17 cellular contexts compared by ENCODE assay signal in genomic region chr6:138492113-138492512, GRCh38. TPM values are rescaled to one million over a fixed set of nuclear protein-coding genes. Genes with fewer than 3 reads are reported as not detected.
A peak's percentile ranks its signal among the peaks of the same experiment; 100 is the strongest.
DNase-seq lines count a peak whose midpoint lies in the region; ATAC-seq and TF ChIP-seq lines count a peak whose summit lies in the region.
"Had no signal": no experiment of that assay in that cellular context is flagged by ENCODE, and none has a peak within 500 bp of the region (broad histone marks: within the 10 kb centered on the region; RNA-seq: fewer than 3 reads in every experiment).

No MANE protein-coding gene starts in this region.

- DNase-seq in NCI-H510A treated with DMSO at 0.1 percent for 48 hours (lab: John Stamatoyannopoulos, UW) (peak; percentile 21), NCI-H510A (lab: John Stamatoyannopoulos, UW) (no peak), NCI-H345 (lab: John Stamatoyannopoulos, UW) (peak; percentile 63), endothelial cell (ENCODE audit: low spot score) (no peak), trophoblast cell (no peak), NCI-H1105 (lab: John Stamatoyannopoulos, UW) (no peak)
- DNase-seq: activated CD4-positive, alpha-beta T cell treated with anti-CD3 and anti-CD28 coated beads, Interleukin-2, amount 50 U/mL, for 48 hours; activated T-cell treated with anti-CD3 and anti-CD28 coated beads, Interleukin-2, amount 50 U/mL, for 48 hours; C1 segment of cervical spinal cord; hypothalamus; SHP77 treated with DMSO at 0.1 percent for 48 hours; stimulated activated naive CD8-positive, alpha-beta T cell treated with anti-CD3 and anti-CD28 coated beads, Interleukin-15, Interleukin-2, amounts not matched to agents 100 U/mL and 50 U/mL, for 24 hours; T-helper 1 cell had no signal

- no peak overlapping the region for H3K27ac ChIP-seq in trophoblast cell (ENCODE audit: low read depth, low read length)

- H3K4me1 ChIP-seq in trophoblast cell (ENCODE audit: control insufficient read depth in 1 of 2, insufficient read depth in 2 of 2, low read length in 2 of 2): peaks cover 0 to 2% of the 10 kb centered on the region in 2 experiments

- H3K27me3 Mint-ChIP-seq in endothelial cell (ENCODE audit: unreplicated experiment): peaks cover 6% of the 10 kb centered on the region
- peaks cover 5% of the 10 kb centered on the region for H3K27me3 Mint-ChIP-seq in activated T-helper 17 cell treated with anti-CD3 and anti-CD28 coated beads, Interleukin-2, amount 50 U/mL, for 72 hours

- no CpG with 5 or more reads among the region's 4 CpGs for WGBS in trophoblast cell (ENCODE audit: extremely low coverage, insufficient coverage, insufficient read length)

- no peak overlapping the region for H3K14ac ChIP-seq in trophoblast cell (ENCODE audit: low read length)

- ATAC-seq in GM21390 (IDR thresholded peaks at IDR 0.05; ENCODE audit: unreplicated experiment): no peak
- ATAC-seq in activated T-helper 17 cell treated with anti-CD3 and anti-CD28 coated beads, Interleukin-2, amount 50 U/mL, for 72 hours (replicated peaks): no peak
- ATAC-seq: sciatic nerve; stimulated activated naive CD8-positive, alpha-beta T cell treated with anti-CD3 and anti-CD28 coated beads, Interleukin-15, Interleukin-2, amounts not matched to agents 100 U/mL and 50 U/mL, for 24 hours had no signal

- H3K4me3 ChIP-seq in trophoblast cell (ENCODE audit: low read depth, low read length): no peak overlapping the region

- no peak overlapping the region for H2AFZ ChIP-seq in trophoblast cell (ENCODE audit: insufficient read depth, low read length, poor library complexity)

- no peaks in the 10 kb centered on the region for H3K79me2 ChIP-seq in trophoblast cell (ENCODE audit: control insufficient read depth, insufficient read depth, low read length, poor library complexity)

- H3K18ac ChIP-seq in trophoblast cell (ENCODE audit: low read length): no peak overlapping the region

- H3K79me1 ChIP-seq in trophoblast cell (ENCODE audit: low read length): peaks cover 2% of the 10 kb centered on the region

- H3K4ac ChIP-seq in trophoblast cell (ENCODE audit: low read depth, low read length): peak overlapping the region; percentile 82

- H2BK12ac ChIP-seq in trophoblast cell (ENCODE audit: low read length): no peak overlapping the region

- no peak overlapping the region for H2AK5ac ChIP-seq in trophoblast cell (ENCODE audit: low read length)

- no peaks in the 10 kb centered on the region for H3K27me3 ChIP-seq in trophoblast cell (ENCODE audit: insufficient read depth, low read length)

- H2BK120ac ChIP-seq in trophoblast cell (ENCODE audit: insufficient read depth, low read length, poor library complexity): peak overlapping the region; percentile 24

- H3K36me3 ChIP-seq in trophoblast cell (ENCODE audit: control insufficient read depth in 1 of 2, insufficient read depth in 2 of 2, low read length in 2 of 2): peaks cover 2 to 5% of the 10 kb centered on the region in 2 experiments

- H3K27ac Mint-ChIP-seq in endothelial cell (ENCODE audit: unreplicated experiment): peak overlapping the region; percentile 37
- no peak overlapping the region for H3K27ac Mint-ChIP-seq in activated T-helper 17 cell treated with anti-CD3 and anti-CD28 coated beads, Interleukin-2, amount 50 U/mL, for 72 hours
- H3K27ac Mint-ChIP-seq: activated naive CD4-positive, alpha-beta T cell treated with anti-CD3 and anti-CD28 coated beads, Interleukin-2, amount 50 U/mL, for 24 hours had no signal

- H3K23ac ChIP-seq in trophoblast cell (ENCODE audit: low read length): peak overlapping the region; percentile 87

- no peak for TF ChIP-seq CTCF in endothelial cell (IDR thresholded peaks at IDR 0.05; ENCODE audit: unreplicated experiment)

- H4K91ac ChIP-seq in trophoblast cell (ENCODE audit: low read depth, low read length): no peak overlapping the region

- no peak overlapping the region for H4K8ac ChIP-seq in trophoblast cell (ENCODE audit: low read depth, low read length)

- H4K12ac ChIP-seq in trophoblast cell (ENCODE audit: low read depth, low read length): no peak overlapping the region

- no peaks in the 10 kb centered on the region for H3K9me3 ChIP-seq in trophoblast cell (ENCODE audit: insufficient read depth, low read depth, low read length)

- H3K4me1 Mint-ChIP-seq in endothelial cell (ENCODE audit: unreplicated experiment): peaks cover 31% of the 10 kb centered on the region
- no peaks in the 10 kb centered on the region for H3K4me1 Mint-ChIP-seq in activated T-helper 17 cell treated with anti-CD3 and anti-CD28 coated beads, Interleukin-2, amount 50 U/mL, for 72 hours
- H3K4me1 Mint-ChIP-seq: activated naive CD4-positive, alpha-beta T cell treated with anti-CD3 and anti-CD28 coated beads, Interleukin-2, amount 50 U/mL, for 24 hours had no signal

- H2BK5ac ChIP-seq in trophoblast cell (ENCODE audit: low read depth, low read length, poor library complexity): peak overlapping the region; percentile 56

- H3K36me3 Mint-ChIP-seq in endothelial cell (ENCODE audit: low read depth, unreplicated experiment): peaks cover 8% of the 10 kb centered on the region
- no peaks in the 10 kb centered on the region for H3K36me3 Mint-ChIP-seq in activated T-helper 17 cell treated with anti-CD3 and anti-CD28 coated beads, Interleukin-2, amount 50 U/mL, for 72 hours (ENCODE audit: low read depth)
- H3K36me3 Mint-ChIP-seq: activated naive CD4-positive, alpha-beta T cell treated with anti-CD3 and anti-CD28 coated beads, Interleukin-2, amount 50 U/mL, for 24 hours had no signal

- H3K9me3 Mint-ChIP-seq in endothelial cell (ENCODE audit: unreplicated experiment): no peaks in the 10 kb centered on the region
- no peaks in the 10 kb centered on the region for H3K9me3 Mint-ChIP-seq in activated T-helper 17 cell treated with anti-CD3 and anti-CD28 coated beads, Interleukin-2, amount 50 U/mL, for 72 hours
- H3K9me3 Mint-ChIP-seq: activated naive CD4-positive, alpha-beta T cell treated with anti-CD3 and anti-CD28 coated beads, Interleukin-2, amount 50 U/mL, for 24 hours had no signal

- no peak overlapping the region for H3K9ac ChIP-seq in trophoblast cell (ENCODE audit: low read length)

- H3K4me2 ChIP-seq in trophoblast cell (ENCODE audit: low read length): no peak overlapping the region

- H3K4me3 Mint-ChIP-seq in endothelial cell (ENCODE audit: unreplicated experiment): no peak overlapping the region
- no peak overlapping the region for H3K4me3 Mint-ChIP-seq in activated T-helper 17 cell treated with anti-CD3 and anti-CD28 coated beads, Interleukin-2, amount 50 U/mL, for 72 hours
- H3K4me3 Mint-ChIP-seq: activated naive CD4-positive, alpha-beta T cell treated with anti-CD3 and anti-CD28 coated beads, Interleukin-2, amount 50 U/mL, for 24 hours had no signal

RNA-seq across cellular contexts. Expression of gene NHSL1, which starts 7.2 kb away (rescaled TPM):
- 72.3 TPM for total RNA-seq in endothelial cell (ENCODE audit: unreplicated experiment)
- 42.0 and 43.5 TPM in 2 replicates for polyA plus RNA-seq in trophoblast cell (2013)
- 1 to 10 TPM in 1 of 2 donors, under 1 TPM in 1; 0.82 to 1.1 TPM for total RNA-seq in activated T-helper 17 cell treated with anti-CD3 and anti-CD28 coated beads, Interleukin-2, amount 50 U/mL, for 72 hours

Comparison
In these comparisons a context has a peak if more than half of its experiments do, and no peak if none do; other contexts are left out.
1. DNase-seq: peak in NCI-H510A treated with DMSO at 0.1 percent for 48 hours (single experiment) and NCI-H345 (single experiment); none in NCI-H510A (single experiment), endothelial cell (single experiment), trophoblast cell (0 of 2) and NCI-H1105 (single experiment).
2. RNA of gene NHSL1, which starts 7.2 kb away (total RNA-seq): 72.3 TPM in endothelial cell (single experiment); 0.82 to 1.1 TPM in activated T-helper 17 cell treated with anti-CD3 and anti-CD28 coated beads, Interleukin-2, amount 50 U/mL, for 72 hours; every median in the first group is over 10 times any median in the second.